24 cellular contexts compared by ENCODE assay signal in the genomic region with DNA sequence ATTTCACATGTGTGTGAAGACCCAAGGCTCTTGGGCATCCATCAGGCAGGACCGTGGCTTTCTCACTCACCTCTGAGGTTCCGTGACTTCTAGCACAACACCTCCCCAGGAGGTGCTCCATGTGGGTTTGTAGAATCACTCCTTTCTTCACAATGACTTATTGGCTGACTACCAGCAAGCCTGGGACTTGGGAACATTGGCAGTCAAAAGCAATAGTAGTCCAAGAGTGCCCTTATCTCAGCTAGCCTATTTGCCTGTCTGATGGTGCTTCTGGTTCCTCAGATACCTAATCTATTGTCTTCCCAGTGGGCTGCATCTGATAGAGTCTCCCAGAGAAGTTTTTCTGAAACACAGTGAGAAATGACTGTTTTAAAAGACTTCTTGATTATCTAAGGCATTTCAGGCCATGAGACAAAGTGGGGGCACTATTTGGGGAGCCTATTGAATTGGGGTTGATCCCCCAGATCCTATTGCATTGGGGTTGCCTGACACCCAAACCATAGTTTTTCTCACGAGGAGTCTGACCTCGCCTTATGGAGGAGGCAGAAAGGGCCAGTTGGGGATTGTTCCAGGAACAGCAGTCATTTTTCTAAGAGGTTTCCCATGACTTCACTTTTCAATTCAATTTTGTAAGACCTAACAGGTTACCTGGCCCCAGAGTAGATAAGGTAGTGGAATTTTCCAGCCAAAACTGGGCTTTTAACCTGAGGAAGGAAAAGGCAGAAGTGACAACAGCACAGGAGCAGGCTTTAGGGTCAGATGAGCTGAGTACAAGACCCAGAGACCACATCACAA.
A peak's percentile ranks its signal among the peaks of the same experiment; 100 is the strongest.
DNase-seq lines count a peak whose midpoint lies in the region; ATAC-seq, FAIRE-seq and TF ChIP-seq lines count a peak whose summit lies in the region.
"Had no signal": no experiment of that assay in that cellular context is flagged by ENCODE, and none has a peak within 500 bp of the region (broad histone marks: within the 10 kb centered on the region; RNA-seq: fewer than 3 reads in every experiment).

No MANE protein-coding gene starts in this region.

- no peaks in the 10 kb centered on the region for H3K9me3 Mint-ChIP-seq in T-helper 1 cell treated with Interleukin-12 subunit alpha and Interleukin-12 subunit beta and Interleukin-4 antibody, amounts not matched to agents 30 μg/mL and 1 μg/mL, for 36 hours
- no peaks in the 10 kb centered on the region for H3K9me3 Mint-ChIP-seq in endodermal cell
- H3K9me3 Mint-ChIP-seq: CD8-positive, alpha-beta T cell had no signal

- in situ Hi-C loops in K562 (cut with MboI), result no loop called here

- H3K4me1 ChIP-seq in K562 (replicated peaks in 1 of 2; ENCODE audit: control insufficient read depth in 2 of 2, insufficient read depth in 2 of 2, low read length in 2 of 2) (peaks cover 0 to 25% of the 10 kb centered on the region in 2 experiments; a peak in 4 of 5 replicates), endodermal cell (ENCODE audit: control insufficient read depth, insufficient read depth, low read length) (peaks cover 21% of the 10 kb centered on the region)

- H3K27me3 ChIP-seq in K562 (ENCODE audit: control insufficient read depth in 2 of 2, insufficient read depth in 2 of 2, low read length in 2 of 2) (peaks cover 4 to 25% of the 10 kb centered on the region in 2 experiments; a peak in 2 of 5 replicates), endodermal cell (ENCODE audit: control insufficient read depth, insufficient read depth, low read length, poor library complexity, severe bottlenecking) (peaks cover 78% of the 10 kb centered on the region)
- H3K27me3 ChIP-seq: BLaER1 had no signal

- peaks cover 14% of the 10 kb centered on the region for H3K27me3 Mint-ChIP-seq in T-helper 1 cell treated with Interleukin-12 subunit alpha and Interleukin-12 subunit beta and Interleukin-4 antibody, amounts not matched to agents 30 μg/mL and 1 μg/mL, for 36 hours (ENCODE audit: low read depth)
- peaks cover 99% of the 10 kb centered on the region for H3K27me3 Mint-ChIP-seq in endodermal cell (ENCODE audit: insufficient read depth)

- peak overlapping the region; percentile 53 for H3K27ac Mint-ChIP-seq in T-helper 1 cell treated with Interleukin-12 subunit alpha and Interleukin-12 subunit beta and Interleukin-4 antibody, amounts not matched to agents 30 μg/mL and 1 μg/mL, for 36 hours
- no peak overlapping the region for H3K27ac Mint-ChIP-seq in endodermal cell
- H3K27ac Mint-ChIP-seq: B cell; CD4-positive, CD25-positive, alpha-beta regulatory T cell; CD8-positive, alpha-beta T cell had no signal

- 4% methylated on average over 4 of the region's 4 CpGs for WGBS in K562 (ENCODE audit: insufficient coverage, low coverage, missing lambda C conversion rate)
- 74 to 86% methylated on average over 1 to 4 of the region's 4 CpGs for whole genome bisulfite sequencing in endodermal cell (ENCODE audit: insufficient coverage in 1 of 2, insufficient read length in 1 of 2), 2 experiments

- TF ChIP-seq CTCF in K562 (IDR thresholded peaks at IDR 0.05 in 2 of 3, conservative IDR thresholded peaks at IDR 0.05 in 1 of 3; ENCODE audit: insufficient read depth in 2 of 3, low read depth in 1 of 3, low read length in 3 of 3) (no peak), endodermal cell (conservative IDR thresholded peaks at IDR 0.05) (no peak)

- H3K36me3 Mint-ChIP-seq in T-helper 1 cell treated with Interleukin-12 subunit alpha and Interleukin-12 subunit beta and Interleukin-4 antibody, amounts not matched to agents 30 μg/mL and 1 μg/mL, for 36 hours (ENCODE audit: low read depth), result no peaks in the 10 kb centered on the region
- H3K36me3 Mint-ChIP-seq in endodermal cell (ENCODE audit: low read depth), result no peaks in the 10 kb centered on the region
- H3K36me3 Mint-ChIP-seq: CD4-positive, CD25-positive, alpha-beta regulatory T cell; CD8-positive, alpha-beta T cell had no signal

- H3K9me1 ChIP-seq in K562 (ENCODE audit: control insufficient read depth, insufficient read depth, low read length), result no peaks in the 10 kb centered on the region

- POLR2A ChIA-PET in K562 (lab: Yijun Ruan, JAX), result no interaction called here

- no peak for ATAC-seq in K562
- ATAC-seq: CD8-positive, alpha-beta T cell; GM12878 had no signal

- no peak overlapping the region for H3K4me2 ChIP-seq in K562 (ENCODE audit: insufficient read depth, low read length)
- H3K4me2 ChIP-seq: BLaER1 had no signal

- no TSS peak for BruUV-seq in K562 (replicated peaks; lab: Mats Ljungman, UMichigan)

- H3K36me3 ChIP-seq in K562 (ENCODE audit: control insufficient read depth, insufficient read depth, low read length) (no peaks in the 10 kb centered on the region), endodermal cell (ENCODE audit: control insufficient read depth, insufficient read depth, low read length) (no peaks in the 10 kb centered on the region)
- H3K36me3 ChIP-seq: BLaER1 had no signal

- no peaks in the 10 kb centered on the region for H3K79me2 ChIP-seq in K562 (ENCODE audit: control insufficient read depth, insufficient read depth, low read length)

- TF ChIP-seq RAD21 in K562 (CRISPR knock-in tag; conservative IDR thresholded peaks at IDR 0.05 in 1 of 2, IDR thresholded peaks at IDR 0.05 in 1 of 2), result no peak

- CTCF ChIA-PET in K562 (lab: Yijun Ruan, JAX; ENCODE audit: low intra/inter-chr PET ratio), result no interaction called here

- DNase-seq in T-helper 1 cell (no peak), K562 (ENCODE audit: extremely low read depth in 1 of 4, low spot score in 3 of 4) (peak in 1 of 4 experiments; percentile 13), endodermal cell (peak; percentile 65), medulla oblongata (ENCODE audit: extremely low spot score) (no peak), HuH-7 (ENCODE audit: low spot score) (no peak)
- DNase-seq in activated CD4-positive, CD25-positive, alpha-beta regulatory T cell treated with anti-CD3 and anti-CD28 coated beads, Interleukin-2, amount 50 U/mL, for 72 hours, result no peak
- DNase-seq: Caco-2; CD4-positive, CD25-positive, alpha-beta regulatory T cell; CD8-positive, alpha-beta T cell; DMS153; DND-41; GM23248; H7; HCEC 1CT had no signal

- no peak overlapping the region for H3K27ac ChIP-seq in K562 (ENCODE audit: extremely low read depth, low read depth, low read length)
- H3K27ac ChIP-seq in endodermal cell (ENCODE audit: low read depth, low read length), result no peak overlapping the region
- H3K27ac ChIP-seq: 22Rv1, BLaER1, C4-2B, GM23248 had no signal

- intact Hi-C loops in K562 (cut with micrococcal nuclease), result no loop called here

- H3K9me3 ChIP-seq in K562 (replicated peaks; ENCODE audit: control insufficient read depth, insufficient read depth, low read depth, low read length) (no peaks in the 10 kb centered on the region), endodermal cell (ENCODE audit: control insufficient read depth, low read length) (no peaks in the 10 kb centered on the region)
- H3K9me3 ChIP-seq: BLaER1, Caco-2 had no signal

- H3K4me3 ChIP-seq in K562 (no peak overlapping the region), endodermal cell (ENCODE audit: low read length) (no peak overlapping the region)
- H3K4me3 ChIP-seq: BLaER1, GM12878, GM23248 had no signal

- no peak for FAIRE-seq in K562 (lab: Jason Lieb, UNC)
- FAIRE-seq: A204.1, G401.6, GM12878, GM19239, H1 had no signal

- H3K9ac ChIP-seq in K562 (ENCODE audit: insufficient read depth in 1 of 2, low read depth in 2 of 2, low read length in 2 of 2) (no peak overlapping the region), endodermal cell (ENCODE audit: extremely low read depth, low read length, poor library complexity, severe bottlenecking) (no peak overlapping the region)
- H3K9ac ChIP-seq: BLaER1, GM23248 had no signal

- no peak for TF ChIP-seq POLR2A in K562 (conservative IDR thresholded peaks at IDR 0.05)

- no peaks in the 10 kb centered on the region for H4K20me1 ChIP-seq in K562 (replicated peaks; ENCODE audit: control insufficient read depth, insufficient read depth, low read length)
- H4K20me1 ChIP-seq: BLaER1 had no signal

- no peak for TF ChIP-seq EP300 in K562 (IDR thresholded peaks at IDR 0.05; ENCODE audit: low read length)

- H3K4me1 Mint-ChIP-seq in T-helper 1 cell treated with Interleukin-12 subunit alpha and Interleukin-12 subunit beta and Interleukin-4 antibody, amounts not matched to agents 30 μg/mL and 1 μg/mL, for 36 hours (ENCODE audit: low read depth), result no peaks in the 10 kb centered on the region
- peaks cover 25% of the 10 kb centered on the region for H3K4me1 Mint-ChIP-seq in endodermal cell
- H3K4me1 Mint-ChIP-seq: B cell; CD4-positive, CD25-positive, alpha-beta regulatory T cell had no signal

- H2AFZ ChIP-seq in K562 (ENCODE audit: low read depth, low read length), result no peak overlapping the region
- H2AFZ ChIP-seq: GM23248 had no signal

- H3K4me3 Mint-ChIP-seq in T-helper 1 cell treated with Interleukin-12 subunit alpha and Interleukin-12 subunit beta and Interleukin-4 antibody, amounts not matched to agents 30 μg/mL and 1 μg/mL, for 36 hours, result no peak overlapping the region
- H3K4me3 Mint-ChIP-seq in endodermal cell, result no peak overlapping the region
- H3K4me3 Mint-ChIP-seq: B cell; CD4-positive, CD25-positive, alpha-beta regulatory T cell; CD8-positive, alpha-beta T cell had no signal

TF ChIP-seq in K562, 482 proteins besides CTCF, POLR2A, EP300 and RAD21 (continues in another document):
- TF ChIP-seq SMARCB1 (IDR thresholded peaks at IDR 0.05; ENCODE audit: insufficient read length, low read depth) (no peak), ARNT (IDR thresholded peaks at IDR 0.05) (no peak), NRF1 (conservative IDR thresholded peaks at IDR 0.05 in 1 of 2, IDR thresholded peaks at IDR 0.05 in 1 of 2) (no peak), STAT5B (CRISPR knock-in tag; IDR thresholded peaks at IDR 0.05) (no peak), KDM1A (IDR thresholded peaks at IDR 0.05) (no peak), STAT5A (IDR thresholded peaks at IDR 0.05; ENCODE audit: borderline replicate concordance, low read length) (no peak), ZNF586 (CRISPR knock-in tag; conservative IDR thresholded peaks at IDR 0.05) (no peak), SMAD4 (CRISPR knock-in tag; conservative IDR thresholded peaks at IDR 0.05) (peak; percentile 40), TAL1 (IDR thresholded peaks at IDR 0.05) (peak; percentile 28; the same call in 1 of the 2 replicates), NR2C1 (IDR thresholded peaks at IDR 0.05) (no peak), NR2C1 (tag; IDR thresholded peaks at IDR 0.05) (no peak), CBFA2T3 (IDR thresholded peaks at IDR 0.05) (peak; percentile 48), JUNB (CRISPR knock-in tag; conservative IDR thresholded peaks at IDR 0.05) (no peak), PHF21A (IDR thresholded peaks at IDR 0.05; ENCODE audit: borderline replicate concordance, low read depth) (no peak)
- TF ChIP-seq, protein P1, sequence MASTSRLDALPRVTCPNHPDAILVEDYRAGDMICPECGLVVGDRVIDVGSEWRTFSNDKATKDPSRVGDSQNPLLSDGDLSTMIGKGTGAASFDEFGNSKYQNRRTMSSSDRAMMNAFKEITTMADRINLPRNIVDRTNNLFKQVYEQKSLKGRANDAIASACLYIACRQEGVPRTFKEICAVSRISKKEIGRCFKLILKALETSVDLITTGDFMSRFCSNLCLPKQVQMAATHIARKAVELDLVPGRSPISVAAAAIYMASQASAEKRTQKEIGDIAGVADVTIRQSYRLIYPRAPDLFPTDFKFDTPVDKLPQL (IDR thresholded peaks at IDR 0.05; ENCODE audit: extremely low read depth, insufficient read length), result no peak
